ENCODE assay signal across 8 cellular contexts in genomic region chr17:77445030-77445907, GRCh38.
DNase-seq lines count a peak whose midpoint lies in the region; ATAC-seq and TF ChIP-seq lines count a peak whose summit lies in the region.

No MANE protein-coding gene starts in this region.

- ATAC-seq in HG02973 (IDR thresholded peaks at IDR 0.05; ENCODE audit: unreplicated experiment), result peak; percentile 35
- peak; percentile 66 for ATAC-seq in mucosa of descending colon
- ATAC-seq in HG03025 (IDR thresholded peaks at IDR 0.05; ENCODE audit: low FRiP score, unreplicated experiment), result no peak

- DNase-seq in T-helper 9 cell (peak; percentile 75), mucosa of descending colon (peak; percentile 73 to 92 (median 75)), NCI-H146 treated with DMSO at 0.1 percent for 48 hours (lab: John Stamatoyannopoulos, UW; ENCODE audit: unreplicated experiment) (no peak)
- peak; percentile 96 for DNase-seq in central memory CD4-positive, alpha-beta T cell

- H3K4me1 ChIP-seq in mucosa of descending colon (ENCODE audit: low read depth) (peaks cover 55% of the 10 kb centered on the region), stomach smooth muscle (ENCODE audit: control insufficient read depth, insufficient read depth, low read length) (peaks cover 56% of the 10 kb centered on the region)

- H3K4me3 ChIP-seq in mucosa of descending colon, result no peak overlapping the region
- no peak overlapping the region for H3K4me3 ChIP-seq in stomach smooth muscle (ENCODE audit: low read length in 2 of 2)

- TF ChIP-seq POLR2A in GM15510 (IDR thresholded peaks at IDR 0.05; ENCODE audit: borderline replicate concordance, extremely low read depth, insufficient read length), result peak; percentile 61

- no peaks in the 10 kb centered on the region for H3K27me3 ChIP-seq in stomach smooth muscle (ENCODE audit: control insufficient read depth in 1 of 2, insufficient read depth in 2 of 2, low read length in 2 of 2)

- H3K9me3 ChIP-seq in mucosa of descending colon (no peaks in the 10 kb centered on the region), stomach smooth muscle (ENCODE audit: control insufficient read depth in 2 of 2, low read length in 2 of 2) (no peaks in the 10 kb centered on the region)

- H3K36me3 ChIP-seq in mucosa of descending colon (ENCODE audit: low read depth), result no peaks in the 10 kb centered on the region
- H3K36me3 ChIP-seq in stomach smooth muscle (ENCODE audit: control insufficient read depth in 2 of 2, insufficient read depth in 2 of 2, low read length in 2 of 2), result peaks cover 0 to 4% of the 10 kb centered on the region in 2 donors

- TF ChIP-seq CTCF in mucosa of descending colon (IDR thresholded peaks at IDR 0.05), result no peak

- intact Hi-C loops in mucosa of descending colon (cut with DNase I, micrococcal nuclease), result no loop called here

- peak overlapping the region; percentile 60 for H3K27ac ChIP-seq in stomach smooth muscle (ENCODE audit: low read length)

- no peak overlapping the region for H3K9ac ChIP-seq in stomach smooth muscle (ENCODE audit: low read length in 2 of 2)
